Comparison of ENCODE assay signal across 14 cellular contexts in genomic region chr11:28140689-28141455, GRCh38.
"Had no signal": no experiment of that assay in that cellular context is flagged by ENCODE, and none has a peak within 500 bp of the region (broad histone marks: within the 10 kb centered on the region; RNA-seq: fewer than 3 reads in every experiment).

No MANE protein-coding gene starts in this region.

- H3K27ac ChIP-seq: gastroesophageal sphincter, hepatocyte, uterus had no signal

- DNase-seq: activated CD4-positive, alpha-beta T cell treated with anti-CD3 and anti-CD28 coated beads, Interleukin-2, amount 50 U/mL, for 1 hour; activated CD8-positive, alpha-beta memory T cell treated with anti-CD3 and anti-CD28 coated beads for 24 hours; activated naive CD8-positive, alpha-beta T cell treated with anti-CD3 and anti-CD28 coated beads for 36 hours; effector CD8-positive, alpha-beta T cell; natural killer cell; posterior cingulate gyrus; retina; uterus had no signal

- H3K36me3 ChIP-seq: uterus had no signal

- H3K4me3 Mint-ChIP-seq: activated naive CD8-positive, alpha-beta T cell treated with anti-CD3 and anti-CD28 coated beads for 36 hours; activated T-helper 1 cell treated with anti-CD3 and anti-CD28 coated beads, Interleukin-12 subunit alpha, Interleukin-12 subunit beta, Interleukin-2, Interleukin-4 antibody, amounts not matched to agents 30 ng/mL and 10 ng/mL and 1 ng/mL, durations not matched to agents 14 hours and 24 hours and 36 hours; brain; natural killer cell; stimulated activated effector memory CD8-positive, alpha-beta T cell treated with anti-CD3 and anti-CD28 coated beads, Interleukin-12 subunit alpha, Interleukin-12 subunit beta, amount 100 ng/mL, for 72 hours; T-helper 2 cell treated with Interferon-gamma antibody and Interleukin-4, amounts not matched to agents 5 μg/mL and 100 μg/mL, for 36 hours had no signal

- H3K4me1 Mint-ChIP-seq: activated naive CD8-positive, alpha-beta T cell treated with anti-CD3 and anti-CD28 coated beads for 36 hours; stimulated activated effector memory CD8-positive, alpha-beta T cell treated with anti-CD3 and anti-CD28 coated beads, Interleukin-12 subunit alpha, Interleukin-12 subunit beta, amount 100 ng/mL, for 72 hours had no signal

- H3K9me3 Mint-ChIP-seq: stimulated activated effector memory CD8-positive, alpha-beta T cell treated with anti-CD3 and anti-CD28 coated beads, Interleukin-12 subunit alpha, Interleukin-12 subunit beta, amount 100 ng/mL, for 72 hours had no signal

- H3K36me3 Mint-ChIP-seq: natural killer cell; stimulated activated effector memory CD8-positive, alpha-beta T cell treated with anti-CD3 and anti-CD28 coated beads, Interleukin-12 subunit alpha, Interleukin-12 subunit beta, amount 100 ng/mL, for 72 hours had no signal

- H3K4me1 ChIP-seq: uterus had no signal

- H3K27me3 Mint-ChIP-seq: activated naive CD8-positive, alpha-beta T cell treated with anti-CD3 and anti-CD28 coated beads for 36 hours; brain had no signal

- H3K27me3 ChIP-seq: gastroesophageal sphincter, hepatocyte, uterus had no signal

- H3K4me3 ChIP-seq: gastroesophageal sphincter, hepatocyte, uterus had no signal

- H3K27ac Mint-ChIP-seq: activated naive CD8-positive, alpha-beta T cell treated with anti-CD3 and anti-CD28 coated beads for 36 hours; activated T-helper 1 cell treated with anti-CD3 and anti-CD28 coated beads, Interleukin-12 subunit alpha, Interleukin-12 subunit beta, Interleukin-2, Interleukin-4 antibody, amounts not matched to agents 30 ng/mL and 10 ng/mL and 1 ng/mL, durations not matched to agents 14 hours and 24 hours and 36 hours; brain; natural killer cell; stimulated activated effector memory CD8-positive, alpha-beta T cell treated with anti-CD3 and anti-CD28 coated beads, Interleukin-12 subunit alpha, Interleukin-12 subunit beta, amount 100 ng/mL, for 72 hours; T-helper 2 cell treated with Interferon-gamma antibody and Interleukin-4, amounts not matched to agents 5 μg/mL and 100 μg/mL, for 36 hours had no signal
